In genomic region chr11:70881948-70882715, GRCh38 we compare ENCODE assay signal across 28 cellular contexts.
"Had no signal": no experiment of that assay in that cellular context is flagged by ENCODE, and none has a peak within 500 bp of the region (broad histone marks: within the 10 kb centered on the region; RNA-seq: fewer than 3 reads in every experiment).

No MANE protein-coding gene starts in this region.

- H3K27ac ChIP-seq: Peyer's patch, RWPE1, SJSA1 had no signal

- H3K4me1 ChIP-seq: Peyer's patch had no signal

- H3K27me3 ChIP-seq: Peyer's patch, SJSA1 had no signal

- ATAC-seq: activated CD8-positive, alpha-beta memory T cell treated with anti-CD3 and anti-CD28 coated beads, Interleukin-2, amount 10 ng/mL, durations not matched to agents 7 days and 5 days; activated T-cell treated with anti-CD3 and anti-CD28 coated beads, Interleukin-2, amount 50 U/mL, for 4 hours; activated T-helper 17 cell treated with anti-CD3 and anti-CD28 coated beads, Interleukin-2, amount 50 U/mL, for 72 hours; K562; SK-N-SH treated with all-trans-retinoic acid at 6 μM for 48 hours had no signal

- DNase-seq: activated B cell treated with CpG ODN at 0.5 μM for 24 hours; activated CD4-positive, alpha-beta T cell treated with anti-CD3 and anti-CD28 coated beads for 1 hour; activated CD4-positive, alpha-beta T cell treated with anti-CD3 and anti-CD28 coated beads, Interleukin-2, amount 10 ng/mL, durations not matched to agents 24 days and 14 days; activated CD4-positive, alpha-beta T cell treated with anti-CD3 and anti-CD28 coated beads, Interleukin-2, amount 50 U/mL, for 48 hours; activated CD8-positive, alpha-beta memory T cell treated with anti-CD3 and anti-CD28 coated beads, Interleukin-2, amount 10 ng/mL, durations not matched to agents 7 days and 5 days; activated gamma-delta T cell; activated naive CD4-positive, alpha-beta T cell treated with anti-CD3 and anti-CD28 coated beads for 36 hours; activated T-cell treated with anti-CD3 and anti-CD28 coated beads, Interleukin-2, amount 50 U/mL, for 4 hours; amygdala; Karpas-422; MM.1S; NCI-H1105; NCI-H1436 treated with DMSO at 0.1 percent for 48 hours; NCI-H187 treated with DMSO at 0.1 percent for 48 hours; NCI-H2081 treated with DMSO at 0.1 percent for 48 hours; NCI-H2227 treated with DMSO at 0.1 percent for 48 hours; NCI-H526; NCI-H82; NK-92 treated with Interleukin-12 subunit alpha and Interleukin-12 subunit beta, amount 100 ng/mL, for 24 hours; Peyer's patch; SHP77; SW 1271 had no signal

- H3K4me3 ChIP-seq: K562, Peyer's patch, SJSA1 had no signal

- H3K36me3 ChIP-seq: Peyer's patch, SJSA1 had no signal

- FAIRE-seq: astrocyte, K562 had no signal

- H3K9me3 ChIP-seq: Peyer's patch had no signal
